ENCODE assay signal across 13 cellular contexts in the genomic region with DNA sequence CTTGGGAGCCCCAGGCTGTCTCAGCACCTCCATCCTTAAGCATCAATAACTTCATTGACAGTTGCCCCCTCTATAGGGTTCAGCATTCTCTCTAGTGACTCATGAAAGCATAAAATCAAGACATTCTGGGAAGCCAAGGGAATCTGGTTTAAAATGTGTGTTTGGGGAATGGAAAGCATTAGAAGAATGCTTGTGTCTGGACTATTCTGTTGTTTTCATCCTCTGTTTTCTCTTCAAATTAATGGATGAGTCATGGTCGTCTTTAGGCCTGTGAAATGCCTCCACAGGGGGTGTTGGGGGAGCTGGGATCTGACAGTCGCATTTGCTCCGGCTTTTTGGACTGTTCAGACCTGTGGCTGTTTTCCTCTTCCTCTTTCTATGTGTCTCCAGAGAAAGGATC.
A peak's percentile ranks its signal among the peaks of the same experiment; 100 is the strongest.
DNase-seq lines count a peak whose midpoint lies in the region; ATAC-seq and TF ChIP-seq lines count a peak whose summit lies in the region.
"Had no signal": no experiment of that assay in that cellular context is flagged by ENCODE, and none has a peak within 500 bp of the region (broad histone marks: within the 10 kb centered on the region; RNA-seq: fewer than 3 reads in every experiment).

No MANE protein-coding gene starts in this region.

- no peaks in the 10 kb centered on the region for H3K27me3 ChIP-seq in NT2/D1 (ENCODE audit: insufficient read depth, insufficient read length)
- no peaks in the 10 kb centered on the region for H3K27me3 ChIP-seq in osteoblast (ENCODE audit: insufficient read depth, low read length)

- no peak for TF ChIP-seq CTCF in epithelial cell of proximal tubule (conservative IDR thresholded peaks at IDR 0.05; ENCODE audit: low read depth, low read length)
- no peak for TF ChIP-seq CTCF in osteoblast (IDR thresholded peaks at IDR 0.05; ENCODE audit: extremely low read depth, low read depth, low read length)

- peak overlapping the region; percentile 51 for H3K27ac ChIP-seq in osteoblast (ENCODE audit: low read depth, low read length)

- H3K4me1 ChIP-seq in NT2/D1 (ENCODE audit: insufficient read depth, insufficient read length), result peaks cover 31% of the 10 kb centered on the region
- H3K4me1 ChIP-seq in osteoblast (ENCODE audit: insufficient read depth, low read length), result peaks cover 27% of the 10 kb centered on the region
- H3K4me1 ChIP-seq: Caco-2 had no signal

- no peaks in the 10 kb centered on the region for H4K20me1 ChIP-seq in osteoblast (ENCODE audit: insufficient read depth, low read length)

- no peaks in the 10 kb centered on the region for H3K79me2 ChIP-seq in osteoblast (ENCODE audit: insufficient read depth, low read length)

- H3K27ac Mint-ChIP-seq in activated naive CD4-positive, alpha-beta T cell treated with anti-CD3 and anti-CD28 coated beads for 36 hours, result no peak overlapping the region

- no peaks in the 10 kb centered on the region for H3K36me3 Mint-ChIP-seq in activated naive CD4-positive, alpha-beta T cell treated with anti-CD3 and anti-CD28 coated beads for 36 hours (ENCODE audit: low read depth)

- intact Hi-C loops in activated naive CD4-positive, alpha-beta T cell treated with anti-CD3 and anti-CD28 coated beads for 36 hours (cut with micrococcal nuclease), result no loop called here

- in situ Hi-C loops in Caki2 (cut with HindIII; ENCODE audit: low pct_unique_long_range_greater_than_20kb, low sequenced_read_pairs), result no loop called here

- H2AFZ ChIP-seq in osteoblast (ENCODE audit: low read length), result no peak overlapping the region

- H3K4me1 Mint-ChIP-seq in activated naive CD4-positive, alpha-beta T cell treated with anti-CD3 and anti-CD28 coated beads for 36 hours (ENCODE audit: low read depth), result no peaks in the 10 kb centered on the region

- ATAC-seq in HG02623 (IDR thresholded peaks at IDR 0.05; ENCODE audit: unreplicated experiment), result no peak
- ATAC-seq in GM18867 (IDR thresholded peaks at IDR 0.05; ENCODE audit: unreplicated experiment), result no peak

- H3K9me3 ChIP-seq in NT2/D1 (ENCODE audit: insufficient read depth, low read length), result no peaks in the 10 kb centered on the region; the same call in 1 of the 2 replicates
- H3K9me3 ChIP-seq in osteoblast (ENCODE audit: low read depth, low read length), result no peaks in the 10 kb centered on the region
- H3K9me3 ChIP-seq: Caco-2, esophagus muscularis mucosa had no signal

- no peaks in the 10 kb centered on the region for H3K27me3 Mint-ChIP-seq in activated naive CD4-positive, alpha-beta T cell treated with anti-CD3 and anti-CD28 coated beads for 36 hours (ENCODE audit: low read depth)

- H3K9ac ChIP-seq in NT2/D1 (ENCODE audit: insufficient read length, low read depth), result peak overlapping the region; percentile 50

- H3K9me3 Mint-ChIP-seq in activated naive CD4-positive, alpha-beta T cell treated with anti-CD3 and anti-CD28 coated beads for 36 hours, result no peaks in the 10 kb centered on the region

- H3K4me2 ChIP-seq in osteoblast (ENCODE audit: insufficient read depth, low read length), result peak overlapping the region; percentile 49

- DNase-seq in Caki2 (ENCODE audit: low read depth) (peak; percentile 19), NT2/D1 (ENCODE audit: low read depth, low spot score) (no peak), epithelial cell of proximal tubule (ENCODE audit: low read depth) (peak; percentile 82), osteoblast (ENCODE audit: insufficient read length, low spot score, missing footprints) (peak; percentile 89)
- DNase-seq in activated naive CD4-positive, alpha-beta T cell treated with anti-CD3 and anti-CD28 coated beads for 36 hours, result no peak
- DNase-seq in activated naive CD4-positive, alpha-beta T cell treated with anti-CD3 and anti-CD28 coated beads, Interleukin-2, amount 50 U/mL, for 16 hours, result no peak
- DNase-seq: activated naive CD4-positive, alpha-beta T cell treated with Interleukin-2 at 50 U/mL for 16 hours; Caco-2; NCI-H526 treated with DMSO at 0.1 percent for 48 hours had no signal

- CTCF ChIA-PET in activated naive CD4-positive, alpha-beta T cell treated with anti-CD3 and anti-CD28 coated beads for 36 hours (lab: Charles Lee), result interaction anchor here (3.0 kb wide), 1 partner anchor 10 kb away, joined by 11 read pairs; no protein-coding TSS in a partner anchor

- no peaks in the 10 kb centered on the region for H3K36me3 ChIP-seq in NT2/D1 (ENCODE audit: insufficient read depth, insufficient read length, low read length)
- no peaks in the 10 kb centered on the region for H3K36me3 ChIP-seq in osteoblast (ENCODE audit: insufficient read depth, low read length)
- H3K36me3 ChIP-seq: esophagus muscularis mucosa had no signal

- H3K4me3 ChIP-seq in NT2/D1 (ENCODE audit: insufficient read length, low read depth), result no peak overlapping the region
- H3K4me3 ChIP-seq in epithelial cell of proximal tubule (ENCODE audit: low read depth, low read length), result no peak overlapping the region
- H3K4me3 ChIP-seq in osteoblast (ENCODE audit: insufficient read depth, low read length), result no peak overlapping the region
- H3K4me3 ChIP-seq: esophagus muscularis mucosa, K562 had no signal

- H3K4me3 Mint-ChIP-seq in activated naive CD4-positive, alpha-beta T cell treated with anti-CD3 and anti-CD28 coated beads for 36 hours, result no peak overlapping the region

Comparison
In these comparisons a context has a peak if more than half of its experiments do, and no peak if none do; other contexts are left out.
1. DNase-seq: peak in Caki2 (single experiment), epithelial cell of proximal tubule (single experiment) and osteoblast (single experiment); none in NT2/D1 (single experiment), activated naive CD4-positive, alpha-beta T cell treated with anti-CD3 and anti-CD28 coated beads for 36 hours (single experiment) and activated naive CD4-positive, alpha-beta T cell treated with anti-CD3 and anti-CD28 coated beads, Interleukin-2, amount 50 U/mL, for 16 hours (single experiment).